In the genomic region with DNA sequence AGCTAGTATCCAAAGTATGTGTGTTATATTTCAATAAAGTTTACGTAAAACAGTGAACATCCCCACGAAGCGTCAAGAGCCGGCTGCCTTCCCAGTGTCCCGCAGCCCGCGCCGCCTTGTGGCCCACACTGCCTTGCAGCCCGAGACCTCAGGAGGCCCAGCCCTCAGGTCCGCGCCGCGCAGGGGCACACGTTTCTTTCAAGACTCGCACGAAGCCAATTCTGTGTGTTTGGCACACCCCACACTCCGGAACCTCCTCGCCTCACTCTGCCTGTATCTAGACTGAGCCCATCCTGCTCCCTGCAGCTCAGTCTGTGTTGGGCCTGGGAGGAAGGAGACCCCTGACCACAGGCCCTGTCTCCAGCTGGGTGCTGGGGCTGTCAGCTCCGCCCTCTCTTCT, we compare ENCODE assay signal across 12 cellular contexts.
"Had no signal": no experiment of that assay in that cellular context is flagged by ENCODE, and none has a peak within 500 bp of the region (broad histone marks: within the 10 kb centered on the region; RNA-seq: fewer than 3 reads in every experiment).

No MANE protein-coding gene starts in this region.

- H3K9me3 Mint-ChIP-seq: activated CD4-positive, alpha-beta T cell treated with anti-CD3 and anti-CD28 coated beads, Interleukin-2, amount 10 ng/mL, durations not matched to agents 24 days and 14 days; activated naive CD4-positive, alpha-beta T cell treated with anti-CD3 and anti-CD28 coated beads, Interleukin-2, amount 10 ng/mL, durations not matched to agents 7 days and 5 days; activated T-helper 1 cell treated with anti-CD3 and anti-CD28 coated beads, Interleukin-12 subunit alpha, Interleukin-12 subunit beta, Interleukin-2, Interleukin-4 antibody, amounts not matched to agents 30 ng/mL and 10 ng/mL and 1 ng/mL, durations not matched to agents 14 hours and 24 hours and 36 hours; stimulated activated naive B cell treated with anti-CD40 and anti-IgM and Interleukin-4, amounts not matched to agents 10 μg/mL and 1 μg/mL and 100 μg/mL, for 72 hours had no signal

- H3K27me3 Mint-ChIP-seq: activated CD4-positive, alpha-beta T cell treated with anti-CD3 and anti-CD28 coated beads, Interleukin-2, amount 10 ng/mL, durations not matched to agents 24 days and 14 days; activated naive CD4-positive, alpha-beta T cell treated with anti-CD3 and anti-CD28 coated beads, Interleukin-2, amount 10 ng/mL, durations not matched to agents 7 days and 5 days; stimulated activated naive B cell treated with anti-CD40 and anti-IgM and Interleukin-4, amounts not matched to agents 10 μg/mL and 1 μg/mL and 100 μg/mL, for 72 hours had no signal

- DNase-seq: activated CD4-positive, alpha-beta T cell treated with anti-CD3 and anti-CD28 coated beads, Interleukin-2, amount 10 ng/mL, durations not matched to agents 24 days and 14 days; activated CD8-positive, alpha-beta memory T cell treated with anti-CD3 and anti-CD28 coated beads, Interleukin-2, amount 50 U/mL, for 48 hours; stimulated activated CD4-positive, alpha-beta T cell treated with anti-CD3 and anti-CD28 coated beads, Interleukin-2, amount 100 ng/mL, for 48 hours; stimulated activated naive B cell treated with anti-CD40 and anti-IgM and Interleukin-4, amounts not matched to agents 10 μg/mL and 1 μg/mL and 100 μg/mL, for 72 hours; thyroid gland had no signal

- H3K36me3 ChIP-seq: uterus had no signal

- H3K4me3 Mint-ChIP-seq: activated CD4-positive, alpha-beta T cell treated with anti-CD3 and anti-CD28 coated beads, Interleukin-2, amount 10 ng/mL, durations not matched to agents 24 days and 14 days; activated naive CD4-positive, alpha-beta T cell treated with anti-CD3 and anti-CD28 coated beads, Interleukin-2, amount 10 ng/mL, durations not matched to agents 7 days and 5 days; activated T-helper 1 cell treated with anti-CD3 and anti-CD28 coated beads, Interleukin-12 subunit alpha, Interleukin-12 subunit beta, Interleukin-2, Interleukin-4 antibody, amounts not matched to agents 30 ng/mL and 10 ng/mL and 1 ng/mL, durations not matched to agents 14 hours and 24 hours and 36 hours; stimulated activated naive B cell treated with anti-CD40 and anti-IgM and Interleukin-4, amounts not matched to agents 10 μg/mL and 1 μg/mL and 100 μg/mL, for 72 hours had no signal

- H3K27ac Mint-ChIP-seq: activated CD4-positive, alpha-beta T cell treated with anti-CD3 and anti-CD28 coated beads, Interleukin-2, amount 10 ng/mL, durations not matched to agents 24 days and 14 days; activated naive CD4-positive, alpha-beta T cell treated with anti-CD3 and anti-CD28 coated beads, Interleukin-2, amount 10 ng/mL, durations not matched to agents 7 days and 5 days; activated T-helper 1 cell treated with anti-CD3 and anti-CD28 coated beads, Interleukin-12 subunit alpha, Interleukin-12 subunit beta, Interleukin-2, Interleukin-4 antibody, amounts not matched to agents 30 ng/mL and 10 ng/mL and 1 ng/mL, durations not matched to agents 14 hours and 24 hours and 36 hours; stimulated activated naive B cell treated with anti-CD40 and anti-IgM and Interleukin-4, amounts not matched to agents 10 μg/mL and 1 μg/mL and 100 μg/mL, for 72 hours had no signal

- H3K27me3 ChIP-seq: cardiac muscle cell, pancreas, thyroid gland, uterus had no signal

- ATAC-seq: esophagus mucosa; pancreas; stimulated activated naive B cell treated with anti-CD40 and anti-IgM and Interleukin-4, amounts not matched to agents 10 μg/mL and 1 μg/mL and 100 μg/mL, for 72 hours had no signal

- H3K9me3 ChIP-seq: pancreas, thyroid gland, uterus had no signal

- H3K4me3 ChIP-seq: cardiac muscle cell, pancreas, thyroid gland, uterus had no signal

- H3K27ac ChIP-seq: cardiac muscle cell, pancreas, thyroid gland, uterus, VCaP had no signal
